9 cellular contexts compared by ENCODE assay signal in the genomic region with DNA sequence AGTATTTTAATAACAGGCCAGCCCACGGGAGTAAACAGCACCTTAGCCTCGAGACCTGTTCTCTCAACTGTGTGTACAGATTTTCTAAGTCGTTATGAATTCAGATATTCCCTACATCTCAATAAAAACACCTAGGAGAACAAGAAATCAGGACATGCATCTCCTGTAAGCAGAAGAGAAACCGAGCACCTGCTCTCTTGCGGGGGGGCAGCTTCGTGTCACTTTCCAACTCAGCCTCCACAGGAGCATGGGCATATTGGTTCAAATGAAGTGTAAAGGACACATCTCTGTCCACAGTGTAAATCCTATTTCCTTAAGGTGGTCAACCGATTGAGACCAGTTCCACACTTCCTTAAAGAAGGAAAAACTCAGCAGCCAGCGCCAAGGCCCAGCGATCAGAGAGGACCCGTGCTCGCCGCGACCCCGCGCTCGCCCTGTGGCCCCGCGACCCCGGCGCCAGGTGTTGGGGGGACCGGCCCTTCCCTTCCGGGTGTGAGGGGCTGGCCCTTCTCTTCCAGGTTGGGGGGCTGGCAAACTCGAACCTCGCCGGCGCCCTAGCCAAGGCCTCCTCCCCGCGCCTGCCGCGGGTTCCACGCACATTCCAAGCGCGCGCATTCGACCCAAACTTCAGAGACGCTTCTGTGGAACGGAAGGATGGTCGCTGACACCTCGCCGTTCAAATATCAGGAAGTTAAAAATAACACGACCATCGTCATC. TPM values are rescaled to one million over a fixed set of nuclear protein-coding genes. Genes with fewer than 3 reads are reported as not detected.
DNase-seq lines count a peak whose midpoint lies in the region; TF ChIP-seq lines count a peak whose summit lies in the region.
"Had no signal": no experiment of that assay in that cellular context is flagged by ENCODE, and none has a peak within 500 bp of the region (broad histone marks: within the 10 kb centered on the region; RNA-seq: fewer than 3 reads in every experiment).

No MANE protein-coding gene starts in this region.

- POLR2A ChIA-PET in BJ (lab: Charles Lee): no interaction called here

- H3K4me3 ChIP-seq in BJ (ENCODE audit: low read depth, low read length) (peak overlapping the region; percentile 60), Loucy (ENCODE audit: low read length, poor library complexity, severe bottlenecking) (peak overlapping the region; percentile 100), neural cell (ENCODE audit: low read length) (peak overlapping the region; percentile 97)

- no peaks in the 10 kb centered on the region for H3F3A ChIP-seq in Loucy (ENCODE audit: low read depth)
- no peaks in the 10 kb centered on the region for H3F3A ChIP-seq in neural cell (ENCODE audit: insufficient read depth, low read length, poor library complexity, severe bottlenecking)

- no peak for TF ChIP-seq EP300 in neural cell (conservative IDR thresholded peaks at IDR 0.05; ENCODE audit: poor library complexity, severe bottlenecking)

- no peak for DNase-seq in BJ (ENCODE audit: low read depth)
- no peak for DNase-seq in endothelial cell (ENCODE audit: low spot score)
- DNase-seq in AG20443 (ENCODE audit: low spot score): no peak
- DNase-seq in glomerular visceral epithelial cell (ENCODE audit: extremely low spot score): no peak
- DNase-seq in NCI-H345 (lab: John Stamatoyannopoulos, UW): no peak
- no peak for DNase-seq in NCI-H510A (lab: John Stamatoyannopoulos, UW)

- no peak overlapping the region for H3K27ac ChIP-seq in neural cell (ENCODE audit: low read length)

- TF ChIP-seq CTCF in BJ (IDR thresholded peaks at IDR 0.05; ENCODE audit: insufficient read depth, low read depth, low read length): no peak
- no peak for TF ChIP-seq CTCF in Loucy (conservative IDR thresholded peaks at IDR 0.05; ENCODE audit: low read length)
- no peak for TF ChIP-seq CTCF in endothelial cell (IDR thresholded peaks at IDR 0.05; ENCODE audit: unreplicated experiment)
- no peak for TF ChIP-seq CTCF in neural cell (IDR thresholded peaks at IDR 0.05; ENCODE audit: poor library complexity, severe bottlenecking)

- H3K27me3 Mint-ChIP-seq in endothelial cell (ENCODE audit: unreplicated experiment): peaks cover 9% of the 10 kb centered on the region

- H3K27ac Mint-ChIP-seq in endothelial cell (ENCODE audit: unreplicated experiment): peak overlapping the region; percentile 90

- H3K36me3 ChIP-seq in BJ (ENCODE audit: control insufficient read depth, insufficient read depth, low read length) (no peaks in the 10 kb centered on the region), Loucy (ENCODE audit: insufficient read depth, low read length) (no peaks in the 10 kb centered on the region), neural cell (ENCODE audit: insufficient read depth, low read length) (no peaks in the 10 kb centered on the region)

- peak overlapping the region; percentile 67 for H3K4me2 ChIP-seq in Loucy (ENCODE audit: low read depth, low read length, poor library complexity, severe bottlenecking)
- peak overlapping the region; percentile 53 for H3K4me2 ChIP-seq in neural cell (ENCODE audit: low read length)

- H3K9ac ChIP-seq in Loucy (ENCODE audit: low read depth, low read length, poor library complexity, severe bottlenecking) (no peak overlapping the region), neural cell (ENCODE audit: low read length) (no peak overlapping the region)

- H3K9me2 ChIP-seq in Loucy (replicated peaks; ENCODE audit: low read depth, low read length) (no peaks in the 10 kb centered on the region), neural cell (ENCODE audit: insufficient read depth, low read length) (no peaks in the 10 kb centered on the region)

- no peaks in the 10 kb centered on the region for H3K9me3 Mint-ChIP-seq in endothelial cell (ENCODE audit: unreplicated experiment)

- H3K9me3 ChIP-seq in Loucy (ENCODE audit: insufficient read depth, low read depth, low read length): no peaks in the 10 kb centered on the region
- peaks cover 5% of the 10 kb centered on the region for H3K9me3 ChIP-seq in neural cell (ENCODE audit: low read length)

- H3K4me3 Mint-ChIP-seq in endothelial cell (ENCODE audit: unreplicated experiment): peak overlapping the region; percentile 87

- no peak for TF ChIP-seq RAD21 in neural cell (conservative IDR thresholded peaks at IDR 0.05)

- CTCF ChIA-PET in BJ (lab: Yijun Ruan, JAX): interaction anchor here (1.2 to 2.0 kb wide), 3 partner anchors 16 to 373 kb away, joined by 3 to 10 read pairs (median 8); no protein-coding TSS in a partner anchor

- peaks cover 57% of the 10 kb centered on the region for H3K4me1 ChIP-seq in Loucy (ENCODE audit: insufficient read depth, low read length, poor library complexity, severe bottlenecking)

- H4K20me1 ChIP-seq in Loucy (ENCODE audit: insufficient read depth, low read length, poor library complexity, severe bottlenecking) (peaks cover 33% of the 10 kb centered on the region), neural cell (ENCODE audit: insufficient read depth) (no peaks in the 10 kb centered on the region)

- H3K4me1 Mint-ChIP-seq in endothelial cell (ENCODE audit: unreplicated experiment): peaks cover 21% of the 10 kb centered on the region

- H3K27me3 ChIP-seq in BJ (ENCODE audit: control insufficient read depth, insufficient read depth, low read length) (no peaks in the 10 kb centered on the region), Loucy (ENCODE audit: insufficient read depth, low read length, poor library complexity, severe bottlenecking) (no peaks in the 10 kb centered on the region), neural cell (ENCODE audit: insufficient read depth, low read depth, low read length) (no peaks in the 10 kb centered on the region)

- H2AFZ ChIP-seq in Loucy (ENCODE audit: low read length): no peak overlapping the region
- no peak overlapping the region for H2AFZ ChIP-seq in neural cell (ENCODE audit: low read depth, low read length)

- H3K79me2 ChIP-seq in Loucy (ENCODE audit: insufficient read depth, low read length): peaks cover 45% of the 10 kb centered on the region
- peaks cover 33% of the 10 kb centered on the region for H3K79me2 ChIP-seq in neural cell (replicated peaks; ENCODE audit: insufficient read depth, low read length)

- no peaks in the 10 kb centered on the region for H3K36me3 Mint-ChIP-seq in endothelial cell (ENCODE audit: low read depth, unreplicated experiment)

TF ChIP-seq in neural cell, 6 proteins besides CTCF, POLR2A, EP300 and RAD21:
- TF ChIP-seq POLR2AphosphoS5 (IDR thresholded peaks at IDR 0.05): no peak
- no peak for TF ChIP-seq TAF1 (IDR thresholded peaks at IDR 0.05; ENCODE audit: low read depth)
- TF ChIP-seq, protein P1, sequence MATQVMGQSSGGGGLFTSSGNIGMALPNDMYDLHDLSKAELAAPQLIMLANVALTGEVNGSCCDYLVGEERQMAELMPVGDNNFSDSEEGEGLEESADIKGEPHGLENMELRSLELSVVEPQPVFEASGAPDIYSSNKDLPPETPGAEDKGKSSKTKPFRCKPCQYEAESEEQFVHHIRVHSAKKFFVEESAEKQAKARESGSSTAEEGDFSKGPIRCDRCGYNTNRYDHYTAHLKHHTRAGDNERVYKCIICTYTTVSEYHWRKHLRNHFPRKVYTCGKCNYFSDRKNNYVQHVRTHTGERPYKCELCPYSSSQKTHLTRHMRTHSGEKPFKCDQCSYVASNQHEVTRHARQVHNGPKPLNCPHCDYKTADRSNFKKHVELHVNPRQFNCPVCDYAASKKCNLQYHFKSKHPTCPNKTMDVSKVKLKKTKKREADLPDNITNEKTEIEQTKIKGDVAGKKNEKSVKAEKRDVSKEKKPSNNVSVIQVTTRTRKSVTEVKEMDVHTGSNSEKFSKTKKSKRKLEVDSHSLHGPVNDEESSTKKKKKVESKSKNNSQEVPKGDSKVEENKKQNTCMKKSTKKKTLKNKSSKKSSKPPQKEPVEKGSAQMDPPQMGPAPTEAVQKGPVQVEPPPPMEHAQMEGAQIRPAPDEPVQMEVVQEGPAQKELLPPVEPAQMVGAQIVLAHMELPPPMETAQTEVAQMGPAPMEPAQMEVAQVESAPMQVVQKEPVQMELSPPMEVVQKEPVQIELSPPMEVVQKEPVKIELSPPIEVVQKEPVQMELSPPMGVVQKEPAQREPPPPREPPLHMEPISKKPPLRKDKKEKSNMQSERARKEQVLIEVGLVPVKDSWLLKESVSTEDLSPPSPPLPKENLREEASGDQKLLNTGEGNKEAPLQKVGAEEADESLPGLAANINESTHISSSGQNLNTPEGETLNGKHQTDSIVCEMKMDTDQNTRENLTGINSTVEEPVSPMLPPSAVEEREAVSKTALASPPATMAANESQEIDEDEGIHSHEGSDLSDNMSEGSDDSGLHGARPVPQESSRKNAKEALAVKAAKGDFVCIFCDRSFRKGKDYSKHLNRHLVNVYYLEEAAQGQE (IDR thresholded peaks at IDR 0.05; ENCODE audit: borderline replicate concordance): no peak
- TF ChIP-seq MXI1 (conservative IDR thresholded peaks at IDR 0.05; ENCODE audit: poor library complexity, severe bottlenecking): no peak
- TF ChIP-seq SMC3 (conservative IDR thresholded peaks at IDR 0.05; ENCODE audit: poor library complexity): no peak
- TF ChIP-seq EZH2 (IDR thresholded peaks at IDR 0.05; ENCODE audit: borderline replicate concordance, insufficient read depth, low read length, poor library complexity, severe bottlenecking): no peak
TF ChIP-seq in neural cell: peak in this region for 0.

RNA-seq across cellular contexts. Expression of a gene that starts 0.7 kb away (rescaled TPM):
- 19.0 and 25.8 TPM in 2 replicates for polyA plus RNA-seq in BJ (2011; rRNA removed)
- 12.9 and 14.0 TPM in 2 replicates for polyA minus RNA-seq in BJ (2011; rRNA and poly(A)+ RNA removed)
- 35.8 TPM for total RNA-seq in endothelial cell (ENCODE audit: unreplicated experiment)
- 68.6 and 70.6 TPM in 2 replicates for polyA plus RNA-seq in neural cell
- 64.3 and 74.3 TPM in 2 replicates for polyA minus RNA-seq in neural cell

RNA-seq across cellular contexts. Expression of a gene that starts 1.6 kb away (rescaled TPM):
- 129 and 135 TPM in 2 replicates for polyA plus RNA-seq in BJ (2011; rRNA removed)
- 31.9 and 48.7 TPM in 2 replicates for polyA minus RNA-seq in BJ (2011; rRNA and poly(A)+ RNA removed)
- total RNA-seq in endothelial cell (ENCODE audit: unreplicated experiment): 104 TPM
- 254 and 263 TPM in 2 replicates for polyA plus RNA-seq in neural cell
- 149 and 150 TPM in 2 replicates for polyA minus RNA-seq in neural cell

RNA-seq across cellular contexts. Expression of a gene that starts 24.7 kb away (rescaled TPM):
- polyA plus RNA-seq in BJ (2011; rRNA removed) (not detected in 2 replicates), neural cell (not detected in 2 replicates)
- not detected in 2 replicates for polyA minus RNA-seq in BJ (2011; rRNA and poly(A)+ RNA removed)
- total RNA-seq in endothelial cell (ENCODE audit: unreplicated experiment): 3.2 TPM
- not detected in 2 replicates for polyA minus RNA-seq in neural cell
- total RNA-seq: LHCN-M2 had no signal
